18 cellular contexts compared by ENCODE assay signal in genomic region chr14:50647753-50648152, GRCh38. TPM values are rescaled to one million over a fixed set of nuclear protein-coding genes. Genes with fewer than 3 reads are reported as not detected.
DNase-seq lines count a peak whose midpoint lies in the region; ATAC-seq and TF ChIP-seq lines count a peak whose summit lies in the region.
"Had no signal": no experiment of that assay in that cellular context is flagged by ENCODE, and none has a peak within 500 bp of the region (broad histone marks: within the 10 kb centered on the region; RNA-seq: fewer than 3 reads in every experiment).

No MANE protein-coding gene starts in this region.

- peaks cover 28% of the 10 kb centered on the region for H3K4me1 Mint-ChIP-seq in memory B cell

- H3K9me3 ChIP-seq in DOHH2 (ENCODE audit: control insufficient read depth, insufficient read depth, low read length), result no peaks in the 10 kb centered on the region
- H3K9me3 ChIP-seq: uterus had no signal

- no peaks in the 10 kb centered on the region for H3F3A ChIP-seq in DOHH2 (ENCODE audit: control insufficient read depth, insufficient read depth)

- no peaks in the 10 kb centered on the region for H3K27me3 Mint-ChIP-seq in memory B cell
- H3K27me3 Mint-ChIP-seq: natural killer cell treated with Interleukin-12 subunit alpha and Interleukin-12 subunit beta and Interleukin-15 and Interleukin-18, amount 100 ng/mL, for 72 hours; stimulated activated naive CD8-positive, alpha-beta T cell treated with anti-CD3 and anti-CD28 coated beads, Interleukin-15, amount 100 ng/mL, for 72 hours; T-helper 17 cell had no signal

- peaks cover 44% of the 10 kb centered on the region for H3K79me2 ChIP-seq in DOHH2 (ENCODE audit: control insufficient read depth, low read length)

- H3K27me3 ChIP-seq in DOHH2 (ENCODE audit: control insufficient read depth, low read length), result no peaks in the 10 kb centered on the region
- H3K27me3 ChIP-seq: uterus had no signal

- no peaks in the 10 kb centered on the region for H3K9me2 ChIP-seq in DOHH2 (replicated peaks; ENCODE audit: control insufficient read depth, low read length)

- peaks cover 18% of the 10 kb centered on the region for H3K36me3 Mint-ChIP-seq in memory B cell
- H3K36me3 Mint-ChIP-seq: natural killer cell treated with Interleukin-12 subunit alpha and Interleukin-12 subunit beta and Interleukin-15 and Interleukin-18, amount 100 ng/mL, for 72 hours had no signal

- peak; percentile 63 for DNase-seq in HCEC 1CT
- peak; percentile 24 for DNase-seq in RPMI7951 (ENCODE audit: low read depth)
- DNase-seq in memory B cell (ENCODE audit: low spot score in 2 of 2), result no peak
- DNase-seq in effector CD4-positive, alpha-beta T cell, result no peak
- DNase-seq in NCI-H2227 treated with DMSO at 0.1 percent for 48 hours (lab: John Stamatoyannopoulos, UW), result no peak
- DNase-seq in left lobe of liver (ENCODE audit: low spot score), result no peak
- DNase-seq: activated gamma-delta T cell treated with Interleukin-2 at 50 U/mL for 16 hours; anterior cingulate cortex; GDM1; NCI-H1417 treated with DMSO at 0.1 percent for 48 hours; NCI-H345; SHP77 treated with DMSO at 0.1 percent for 48 hours; stimulated activated naive CD8-positive, alpha-beta T cell treated with anti-CD3 and anti-CD28 coated beads, Interleukin-15, amount 100 ng/mL, for 72 hours; T-helper 17 cell; uterus had no signal

- H3K4me3 ChIP-seq in DOHH2 (ENCODE audit: low read length), result peak overlapping the region; percentile 56
- H3K4me3 ChIP-seq: uterus had no signal

- H3K4me2 ChIP-seq in DOHH2 (ENCODE audit: low read length), result peak overlapping the region; percentile 64

- no peaks in the 10 kb centered on the region for H4K20me1 ChIP-seq in DOHH2 (ENCODE audit: control insufficient read depth, insufficient read depth, low read depth, low read length)

- ATAC-seq in memory B cell (ENCODE audit: low read depth) (no peak), left lobe of liver (no peak), HG03025 (IDR thresholded peaks at IDR 0.05; ENCODE audit: low FRiP score, unreplicated experiment) (no peak)
- ATAC-seq: natural killer cell treated with Interleukin-12 subunit alpha and Interleukin-12 subunit beta and Interleukin-15 and Interleukin-18, amount 100 ng/mL, for 72 hours; stimulated activated naive CD8-positive, alpha-beta T cell treated with anti-CD3 and anti-CD28 coated beads, Interleukin-15, amount 100 ng/mL, for 72 hours; T-helper 17 cell had no signal

- peaks cover 36% of the 10 kb centered on the region for H3K4me1 ChIP-seq in DOHH2 (ENCODE audit: control insufficient read depth, low read length)
- H3K4me1 ChIP-seq: uterus had no signal

- TF ChIP-seq CTCF in DOHH2 (IDR thresholded peaks at IDR 0.05; ENCODE audit: low read depth, low read length, poor library complexity, severe bottlenecking), result no peak

- no peak overlapping the region for H3K27ac ChIP-seq in DOHH2 (ENCODE audit: low read depth, low read length)
- H3K27ac ChIP-seq: uterus had no signal

- peak overlapping the region; percentile 85 for H3K4me3 Mint-ChIP-seq in memory B cell
- H3K4me3 Mint-ChIP-seq: natural killer cell treated with Interleukin-12 subunit alpha and Interleukin-12 subunit beta and Interleukin-15 and Interleukin-18, amount 100 ng/mL, for 72 hours; stimulated activated naive CD8-positive, alpha-beta T cell treated with anti-CD3 and anti-CD28 coated beads, Interleukin-15, amount 100 ng/mL, for 72 hours; T-helper 17 cell had no signal

- peak overlapping the region; percentile 89 for H3K27ac Mint-ChIP-seq in memory B cell
- H3K27ac Mint-ChIP-seq: natural killer cell treated with Interleukin-12 subunit alpha and Interleukin-12 subunit beta and Interleukin-15 and Interleukin-18, amount 100 ng/mL, for 72 hours; stimulated activated naive CD8-positive, alpha-beta T cell treated with anti-CD3 and anti-CD28 coated beads, Interleukin-15, amount 100 ng/mL, for 72 hours; T-helper 17 cell had no signal

- H3K36me3 ChIP-seq in DOHH2 (ENCODE audit: control insufficient read depth, low read length), result peaks cover 13% of the 10 kb centered on the region
- H3K36me3 ChIP-seq: uterus had no signal

- H3K9me3 Mint-ChIP-seq in memory B cell, result no peaks in the 10 kb centered on the region
- H3K9me3 Mint-ChIP-seq: natural killer cell treated with Interleukin-12 subunit alpha and Interleukin-12 subunit beta and Interleukin-15 and Interleukin-18, amount 100 ng/mL, for 72 hours; stimulated activated naive CD8-positive, alpha-beta T cell treated with anti-CD3 and anti-CD28 coated beads, Interleukin-15, amount 100 ng/mL, for 72 hours had no signal

RNA-seq across cellular contexts. Expression of gene SAV1, which starts 20.4 kb away (rescaled TPM):
- total RNA-seq in RPMI7951 (2014; rRNA removed; shearing (Covaris generic)), result 13.5 and 16.5 TPM in 2 replicates
- 7.7 TPM for total RNA-seq in left lobe of liver

Comparison
In these comparisons a context has a peak if more than half of its experiments do, and no peak if none do; other contexts are left out.
1. DNase-seq: peak in HCEC 1CT (single experiment) and RPMI7951 (single experiment); none in memory B cell (0 of 2), effector CD4-positive, alpha-beta T cell (single experiment), NCI-H2227 treated with DMSO at 0.1 percent for 48 hours (single experiment) and left lobe of liver (single experiment).